ENCODE assay signal across 8 cellular contexts in genomic region chr20:3238616-3239025, GRCh38. TPM values are rescaled to one million over a fixed set of nuclear protein-coding genes. Genes with fewer than 3 reads are reported as not detected.
DNase-seq lines count a peak whose midpoint lies in the region; ATAC-seq and TF ChIP-seq lines count a peak whose summit lies in the region.

No MANE protein-coding gene starts in this region.

- POLR2A ChIA-PET in CD8-positive, alpha-beta memory T cell (lab: Charles Lee): interaction anchor here (0.6 kb wide), 1 partner anchor 55 kb away, joined by 3 read pairs; no protein-coding TSS in a partner anchor

- H3K4me1 Mint-ChIP-seq in CD8-positive, alpha-beta memory T cell: peaks cover 8 to 19% (median 12%) of the 10 kb centered on the region in 3 donors
- H3K4me1 Mint-ChIP-seq in brain: peaks cover 6% of the 10 kb centered on the region

- no peak for TF ChIP-seq CTCF in brain (conservative IDR thresholded peaks at IDR 0.05)

- in situ Hi-C loops in HAP-1 (cut with MboI; ENCODE audit: low sequenced_read_pairs): no loop called here

- H3K4me1 ChIP-seq in CD8-positive, alpha-beta memory T cell (ENCODE audit: insufficient read depth, low read length): peaks cover 12% of the 10 kb centered on the region
- peaks cover 9% of the 10 kb centered on the region; the same call in 1 of the 2 replicates for H3K4me1 ChIP-seq in HAP-1

- H3K27me3 ChIP-seq in CD8-positive, alpha-beta memory T cell (ENCODE audit: insufficient read depth, low read length, poor library complexity, severe bottlenecking): peaks cover 21% of the 10 kb centered on the region
- H3K27me3 ChIP-seq in HAP-1 (ENCODE audit: low read depth): no peaks in the 10 kb centered on the region

- DNase-seq in CD8-positive, alpha-beta memory T cell: peak; percentile 36 to 69 (median 38)
- DNase-seq in HAP-1 (ENCODE audit: low spot score in 2 of 2): peak; percentile 12 to 63
- no peak for DNase-seq in SK-N-MC (ENCODE audit: low read depth, low spot score)
- peak; percentile 71 for DNase-seq in left kidney (ENCODE audit: low read depth, low spot score)
- DNase-seq in stimulated activated CD8-positive, alpha-beta memory T cell treated with anti-CD3 and anti-CD28 coated beads, Interleukin-4, amount 100 ng/mL, for 48 hours: peak; percentile 71
- no peak for DNase-seq in dedifferentiated amniotic fluid mesenchymal stem cell (ENCODE audit: extremely low spot score)

- no peak for ATAC-seq in HG03442 (IDR thresholded peaks at IDR 0.05; ENCODE audit: unreplicated experiment)

- H3K9me3 ChIP-seq in CD8-positive, alpha-beta memory T cell (ENCODE audit: low read length): no peaks in the 10 kb centered on the region
- no peaks in the 10 kb centered on the region for H3K9me3 ChIP-seq in HAP-1
- no peaks in the 10 kb centered on the region for H3K9me3 ChIP-seq in SK-N-MC (ENCODE audit: low read depth, low read length)

- peaks cover 0 to 3% (median 0%) of the 10 kb centered on the region in 3 donors for H3K36me3 Mint-ChIP-seq in CD8-positive, alpha-beta memory T cell
- H3K36me3 Mint-ChIP-seq in brain: no peaks in the 10 kb centered on the region

- H3K4me3 ChIP-seq in CD8-positive, alpha-beta memory T cell (ENCODE audit: low read length): peak overlapping the region; percentile 45
- peak overlapping the region; percentile 66 for H3K4me3 ChIP-seq in HAP-1
- H3K4me3 ChIP-seq in SK-N-MC: peak overlapping the region; percentile 74

- CTCF ChIA-PET in CD8-positive, alpha-beta memory T cell (lab: Charles Lee): interaction anchor here (1.1 to 2.0 kb wide), 3 partner anchors 14 to 21 kb away, joined by 5 read pairs; no protein-coding TSS in a partner anchor

- no peaks in the 10 kb centered on the region for H3K9me3 Mint-ChIP-seq in CD8-positive, alpha-beta memory T cell
- H3K9me3 Mint-ChIP-seq in brain: peaks cover 0 to 23% (median 0%) of the 10 kb centered on the region in 5 experiments

- peak overlapping the region; percentile 80 to 93 (median 83) for H3K4me3 Mint-ChIP-seq in CD8-positive, alpha-beta memory T cell
- H3K4me3 Mint-ChIP-seq in brain: peak overlapping the region; percentile 77 to 85 (median 81)

- peak overlapping the region in 1 of 8 donors; percentile 79 for H3K27ac Mint-ChIP-seq in CD8-positive, alpha-beta memory T cell
- H3K27ac Mint-ChIP-seq in brain: no peak overlapping the region

- no peak overlapping the region for H3K27ac ChIP-seq in CD8-positive, alpha-beta memory T cell (ENCODE audit: low read depth, low read length)
- no peak overlapping the region for H3K27ac ChIP-seq in SK-N-MC

- peaks cover 28 to 45% of the 10 kb centered on the region in 2 donors for H3K27me3 Mint-ChIP-seq in CD8-positive, alpha-beta memory T cell
- H3K27me3 Mint-ChIP-seq in brain: peaks cover 84% of the 10 kb centered on the region

- no peak overlapping the region for H3K9ac ChIP-seq in SK-N-MC (ENCODE audit: insufficient read length)

- H3K36me3 ChIP-seq in CD8-positive, alpha-beta memory T cell (ENCODE audit: insufficient read depth, low read length): no peaks in the 10 kb centered on the region
- H3K36me3 ChIP-seq in HAP-1 (replicated peaks) (peaks cover 3% of the 10 kb centered on the region), SK-N-MC (ENCODE audit: insufficient read depth, low read length) (no peaks in the 10 kb centered on the region)

RNA-seq across cellular contexts. Expression of gene SLC4A11, which starts 0.4 kb away (rescaled TPM):
- total RNA-seq in CD8-positive, alpha-beta memory T cell: 1 to 10 TPM; 3.1 to 3.5 TPM
- polyA plus RNA-seq in CD8-positive, alpha-beta memory T cell: 0.46 TPM
- 9.7 TPM for polyA plus RNA-seq in brain (ENCODE audit: insufficient read depth, low read depth, low replicate concordance)

RNA-seq across cellular contexts. Expression of gene ITPA, which starts 29.3 kb away (rescaled TPM):
- total RNA-seq in CD8-positive, alpha-beta memory T cell: 10 to 100 TPM; 90.4 to 98.2 TPM
- polyA plus RNA-seq in CD8-positive, alpha-beta memory T cell: 60.8 TPM
- polyA plus RNA-seq in brain (ENCODE audit: insufficient read depth, low read depth, low replicate concordance): 40.6 TPM

RNA-seq across cellular contexts. Expression of gene DDRGK1, which starts 34.1 kb away (rescaled TPM):
- 10 to 100 TPM; 75.3 to 77.9 TPM for total RNA-seq in CD8-positive, alpha-beta memory T cell
- 58.1 TPM for polyA plus RNA-seq in CD8-positive, alpha-beta memory T cell
- polyA plus RNA-seq in brain (ENCODE audit: insufficient read depth, low read depth, low replicate concordance): 82.9 TPM

Comparison
In these comparisons a context has a peak if more than half of its experiments do, and no peak if none do; other contexts are left out.
1. DNase-seq: peak in CD8-positive, alpha-beta memory T cell (5 of 5), HAP-1 (2 of 2), left kidney (single experiment) and stimulated activated CD8-positive, alpha-beta memory T cell treated with anti-CD3 and anti-CD28 coated beads, Interleukin-4, amount 100 ng/mL, for 48 hours (single experiment); none in SK-N-MC (single experiment) and dedifferentiated amniotic fluid mesenchymal stem cell (single experiment).
2. Peak in every context shown above with its lines, with median percentiles within 50 percentile points of each other: H3K4me3 ChIP-seq.